ENCODE assay signal across 17 cellular contexts in genomic region chrX:74804574-74804973, GRCh38.
A peak's percentile ranks its signal among the peaks of the same experiment; 100 is the strongest.
DNase-seq lines count a peak whose midpoint lies in the region; ATAC-seq and TF ChIP-seq lines count a peak whose summit lies in the region.
"Had no signal": no experiment of that assay in that cellular context is flagged by ENCODE, and none has a peak within 500 bp of the region (broad histone marks: within the 10 kb centered on the region; RNA-seq: fewer than 3 reads in every experiment).

No MANE protein-coding gene starts in this region.

- H3K9me3 Mint-ChIP-seq in GM23338: no peaks in the 10 kb centered on the region
- H3K9me3 Mint-ChIP-seq: CD8-positive, alpha-beta memory T cell; IgD-negative memory B cell had no signal

- TF ChIP-seq CTCF in GM23338 (conservative IDR thresholded peaks at IDR 0.05; ENCODE audit: low read depth in 2 of 2): no peak
- TF ChIP-seq CTCF in brain microvascular endothelial cell (IDR thresholded peaks at IDR 0.05; ENCODE audit: low read depth, low read length, missing control alignments): no peak

- H3K4me1 ChIP-seq in GM23338 (ENCODE audit: insufficient read depth): 0 out of 2 replicates have a peak, but pooled peaks cover under 1% of the 10 kb centered on the region
- H3K4me1 ChIP-seq: BLaER1, Caco-2 had no signal

- DNase-seq in NCI-H1105 (lab: John Stamatoyannopoulos, UW) (peak; percentile 1), NCI-H1105 treated with DMSO at 0.1 percent for 48 hours (lab: John Stamatoyannopoulos, UW) (no peak), GM23338 (ENCODE audit: low spot score) (peak; percentile 2), RPMI8226 (peak; percentile 13), left colon (peak in 1 of 2 donors; percentile 28), NCI-H774 (lab: John Stamatoyannopoulos, UW) (no peak), brain microvascular endothelial cell (no peak)
- DNase-seq: 8988T; AML-193; Caco-2; CD8-positive, alpha-beta memory T cell; GOT3; H9 had no signal

- H3K27me3 ChIP-seq in GM23338 (ENCODE audit: insufficient read depth) (no peaks in the 10 kb centered on the region), brain microvascular endothelial cell (replicated peaks) (no peaks in the 10 kb centered on the region)

- in situ Hi-C loops in brain microvascular endothelial cell (cut with HindIII; ENCODE audit: low pct_ligation_motif_present, low sequenced_read_pairs): no loop called here

- peaks cover 8% of the 10 kb centered on the region for H3K4me1 Mint-ChIP-seq in GM23338
- H3K4me1 Mint-ChIP-seq: CD8-positive, alpha-beta memory T cell had no signal

- H3K27me3 Mint-ChIP-seq in GM23338 (ENCODE audit: insufficient read depth, low read depth, poor library complexity): peaks cover 6% of the 10 kb centered on the region

- no peaks in the 10 kb centered on the region for H3K9me2 ChIP-seq in GM23338 (ENCODE audit: insufficient read depth)

- no peaks in the 10 kb centered on the region for H3F3A ChIP-seq in GM23338 (replicated peaks; ENCODE audit: low read depth)

- no peaks in the 10 kb centered on the region for H3K36me3 Mint-ChIP-seq in GM23338 (ENCODE audit: low read depth)
- H3K36me3 Mint-ChIP-seq: CD8-positive, alpha-beta memory T cell; IgD-negative memory B cell had no signal

- H3K79me2 ChIP-seq in GM23338 (replicated peaks; ENCODE audit: insufficient read depth): no peaks in the 10 kb centered on the region

- H3K4me3 Mint-ChIP-seq in GM23338: no peak overlapping the region
- H3K4me3 Mint-ChIP-seq: CD8-positive, alpha-beta memory T cell; H9; IgD-negative memory B cell had no signal

- H3K27ac Mint-ChIP-seq in GM23338: no peak overlapping the region
- H3K27ac Mint-ChIP-seq: CD8-positive, alpha-beta memory T cell; IgD-negative memory B cell had no signal

- ATAC-seq in GM23338 (no peak), left colon (peak; percentile 53), HG03439 (IDR thresholded peaks at IDR 0.05; ENCODE audit: unreplicated experiment) (no peak)
- ATAC-seq: GM12878 had no signal

- no peak overlapping the region for H3K4me2 ChIP-seq in GM23338
- H3K4me2 ChIP-seq: BLaER1 had no signal

- H3K27ac ChIP-seq in GM23338 (ENCODE audit: low read depth) (no peak overlapping the region), brain microvascular endothelial cell (no peak overlapping the region)
- H3K27ac ChIP-seq: BLaER1 had no signal

- H3K36me3 ChIP-seq in GM23338 (ENCODE audit: insufficient read depth): no peaks in the 10 kb centered on the region
- no peaks in the 10 kb centered on the region for H3K36me3 ChIP-seq in brain microvascular endothelial cell (replicated peaks)
- H3K36me3 ChIP-seq: BLaER1 had no signal

- intact Hi-C loops in left colon (cut with DNase I, micrococcal nuclease): no loop called here

- no peak overlapping the region for H2AFZ ChIP-seq in GM23338

- no peak overlapping the region for H3K4me3 ChIP-seq in GM23338
- no peak overlapping the region for H3K4me3 ChIP-seq in brain microvascular endothelial cell (ENCODE audit: low read depth, low read length)
- H3K4me3 ChIP-seq: BLaER1, GM12878 had no signal

- H4K20me1 ChIP-seq in GM23338 (replicated peaks; ENCODE audit: insufficient read depth): no peaks in the 10 kb centered on the region
- H4K20me1 ChIP-seq: BLaER1 had no signal

TF ChIP-seq in GM23338, 12 proteins besides CTCF, POLR2A, EP300 and RAD21:
- TF ChIP-seq CREB1 (CRISPR knock-in tag; IDR thresholded peaks at IDR 0.05; ENCODE audit: low read depth) (no peak), ZNF331 (CRISPR knock-in tag; IDR thresholded peaks at IDR 0.05; ENCODE audit: low read depth) (no peak), STAT1 (IDR thresholded peaks at IDR 0.05; ENCODE audit: unreplicated experiment) (no peak), EZH2 (IDR thresholded peaks at IDR 0.05; ENCODE audit: low read depth, unreplicated experiment) (no peak)
- TF ChIP-seq, protein P1, sequence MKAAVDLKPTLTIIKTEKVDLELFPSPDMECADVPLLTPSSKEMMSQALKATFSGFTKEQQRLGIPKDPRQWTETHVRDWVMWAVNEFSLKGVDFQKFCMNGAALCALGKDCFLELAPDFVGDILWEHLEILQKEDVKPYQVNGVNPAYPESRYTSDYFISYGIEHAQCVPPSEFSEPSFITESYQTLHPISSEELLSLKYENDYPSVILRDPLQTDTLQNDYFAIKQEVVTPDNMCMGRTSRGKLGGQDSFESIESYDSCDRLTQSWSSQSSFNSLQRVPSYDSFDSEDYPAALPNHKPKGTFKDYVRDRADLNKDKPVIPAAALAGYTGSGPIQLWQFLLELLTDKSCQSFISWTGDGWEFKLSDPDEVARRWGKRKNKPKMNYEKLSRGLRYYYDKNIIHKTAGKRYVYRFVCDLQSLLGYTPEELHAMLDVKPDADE (IDR thresholded peaks at IDR 0.05): no peak
- TF ChIP-seq, protein P2, sequence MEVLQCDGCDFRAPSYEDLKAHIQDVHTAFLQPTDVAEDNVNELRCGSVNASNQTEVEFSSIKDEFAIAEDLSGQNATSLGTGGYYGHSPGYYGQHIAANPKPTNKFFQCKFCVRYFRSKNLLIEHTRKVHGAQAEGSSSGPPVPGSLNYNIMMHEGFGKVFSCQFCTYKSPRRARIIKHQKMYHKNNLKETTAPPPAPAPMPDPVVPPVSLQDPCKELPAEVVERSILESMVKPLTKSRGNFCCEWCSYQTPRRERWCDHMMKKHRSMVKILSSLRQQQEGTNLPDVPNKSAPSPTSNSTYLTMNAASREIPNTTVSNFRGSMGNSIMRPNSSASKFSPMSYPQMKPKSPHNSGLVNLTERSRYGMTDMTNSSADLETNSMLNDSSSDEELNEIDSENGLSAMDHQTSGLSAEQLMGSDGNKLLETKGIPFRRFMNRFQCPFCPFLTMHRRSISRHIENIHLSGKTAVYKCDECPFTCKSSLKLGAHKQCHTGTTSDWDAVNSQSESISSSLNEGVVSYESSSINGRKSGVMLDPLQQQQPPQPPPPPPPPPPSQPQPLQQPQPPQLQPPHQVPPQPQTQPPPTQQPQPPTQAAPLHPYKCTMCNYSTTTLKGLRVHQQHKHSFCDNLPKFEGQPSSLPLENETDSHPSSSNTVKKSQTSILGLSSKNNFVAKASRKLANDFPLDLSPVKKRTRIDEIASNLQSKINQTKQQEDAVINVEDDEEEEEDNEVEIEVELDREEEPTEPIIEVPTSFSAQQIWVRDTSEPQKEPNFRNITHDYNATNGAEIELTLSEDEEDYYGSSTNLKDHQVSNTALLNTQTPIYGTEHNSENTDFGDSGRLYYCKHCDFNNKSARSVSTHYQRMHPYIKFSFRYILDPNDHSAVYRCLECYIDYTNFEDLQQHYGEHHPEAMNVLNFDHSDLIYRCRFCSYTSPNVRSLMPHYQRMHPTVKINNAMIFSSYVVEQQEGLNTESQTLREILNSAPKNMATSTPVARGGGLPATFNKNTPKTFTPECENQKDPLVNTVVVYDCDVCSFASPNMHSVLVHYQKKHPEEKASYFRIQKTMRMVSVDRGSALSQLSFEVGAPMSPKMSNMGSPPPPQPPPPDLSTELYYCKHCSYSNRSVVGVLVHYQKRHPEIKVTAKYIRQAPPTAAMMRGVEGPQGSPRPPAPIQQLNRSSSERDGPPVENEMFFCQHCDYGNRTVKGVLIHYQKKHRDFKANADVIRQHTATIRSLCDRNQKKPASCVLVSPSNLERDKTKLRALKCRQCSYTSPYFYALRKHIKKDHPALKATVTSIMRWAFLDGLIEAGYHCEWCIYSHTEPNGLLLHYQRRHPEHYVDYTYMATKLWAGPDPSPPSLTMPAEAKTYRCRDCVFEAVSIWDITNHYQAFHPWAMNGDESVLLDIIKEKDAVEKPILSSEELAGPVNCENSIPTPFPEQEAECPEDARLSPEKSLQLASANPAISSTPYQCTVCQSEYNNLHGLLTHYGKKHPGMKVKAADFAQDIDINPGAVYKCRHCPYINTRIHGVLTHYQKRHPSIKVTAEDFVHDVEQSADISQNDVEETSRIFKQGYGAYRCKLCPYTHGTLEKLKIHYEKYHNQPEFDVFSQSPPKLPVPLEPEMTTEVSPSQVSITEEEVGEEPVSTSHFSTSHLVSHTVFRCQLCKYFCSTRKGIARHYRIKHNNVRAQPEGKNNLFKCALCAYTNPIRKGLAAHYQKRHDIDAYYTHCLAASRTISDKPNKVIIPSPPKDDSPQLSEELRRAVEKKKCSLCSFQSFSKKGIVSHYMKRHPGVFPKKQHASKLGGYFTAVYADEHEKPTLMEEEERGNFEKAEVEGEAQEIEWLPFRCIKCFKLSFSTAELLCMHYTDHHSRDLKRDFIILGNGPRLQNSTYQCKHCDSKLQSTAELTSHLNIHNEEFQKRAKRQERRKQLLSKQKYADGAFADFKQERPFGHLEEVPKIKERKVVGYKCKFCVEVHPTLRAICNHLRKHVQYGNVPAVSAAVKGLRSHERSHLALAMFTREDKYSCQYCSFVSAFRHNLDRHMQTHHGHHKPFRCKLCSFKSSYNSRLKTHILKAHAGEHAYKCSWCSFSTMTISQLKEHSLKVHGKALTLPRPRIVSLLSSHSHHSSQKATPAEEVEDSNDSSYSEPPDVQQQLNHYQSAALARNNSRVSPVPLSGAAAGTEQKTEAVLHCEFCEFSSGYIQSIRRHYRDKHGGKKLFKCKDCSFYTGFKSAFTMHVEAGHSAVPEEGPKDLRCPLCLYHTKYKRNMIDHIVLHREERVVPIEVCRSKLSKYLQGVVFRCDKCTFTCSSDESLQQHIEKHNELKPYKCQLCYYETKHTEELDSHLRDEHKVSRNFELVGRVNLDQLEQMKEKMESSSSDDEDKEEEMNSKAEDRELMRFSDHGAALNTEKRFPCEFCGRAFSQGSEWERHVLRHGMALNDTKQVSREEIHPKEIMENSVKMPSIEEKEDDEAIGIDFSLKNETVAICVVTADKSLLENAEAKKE (CRISPR knock-in tag; IDR thresholded peaks at IDR 0.05): no peak

Comparison
In these comparisons a context has a peak if more than half of its experiments do, and no peak if none do; other contexts are left out.
1. DNase-seq: peak in NCI-H1105 (single experiment), GM23338 (single experiment) and RPMI8226 (single experiment); none in NCI-H1105 treated with DMSO at 0.1 percent for 48 hours (single experiment), NCI-H774 (single experiment) and brain microvascular endothelial cell (single experiment).